13 cellular contexts compared by ENCODE assay signal in the genomic region with DNA sequence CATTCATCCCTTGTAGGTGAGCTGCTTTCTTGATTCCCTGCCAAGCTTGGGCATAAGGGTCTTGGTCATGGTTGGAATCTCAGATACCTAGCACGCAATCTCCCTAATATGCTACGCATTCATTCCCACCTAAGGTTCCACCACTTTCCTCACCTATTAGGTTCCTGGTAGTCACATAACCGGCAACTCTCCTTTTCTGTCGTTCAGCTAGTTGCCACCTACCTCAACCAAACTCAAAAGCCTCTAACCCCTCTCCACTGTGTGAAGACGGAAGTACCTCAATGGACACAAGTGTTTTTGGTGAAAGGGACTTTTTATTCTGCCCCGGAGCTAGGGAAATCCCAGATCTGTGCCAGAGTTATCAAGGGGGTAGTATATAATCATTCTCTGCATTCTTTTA. TPM values are rescaled to one million over a fixed set of nuclear protein-coding genes. Genes with fewer than 3 reads are reported as not detected.
DNase-seq lines count a peak whose midpoint lies in the region; ATAC-seq and TF ChIP-seq lines count a peak whose summit lies in the region.
"Had no signal": no experiment of that assay in that cellular context is flagged by ENCODE, and none has a peak within 500 bp of the region (broad histone marks: within the 10 kb centered on the region; RNA-seq: fewer than 3 reads in every experiment).

No MANE protein-coding gene starts in this region.

- DNase-seq in activated T-cell treated with anti-CD3 and anti-CD28 coated beads, Interleukin-2, amount 50 U/mL, for 72 hours: no peak
- DNase-seq in activated T-cell treated with anti-CD3 and anti-CD28 coated beads for 4 hours (no peak), left kidney (ENCODE audit: low read depth, low spot score) (peak; percentile 1), upper lobe of right lung (no peak), NCI-H774 (lab: John Stamatoyannopoulos, UW) (no peak), HEK293T (ENCODE audit: extremely low spot score) (no peak)
- no peak for DNase-seq in activated CD4-positive, alpha-beta memory T cell treated with anti-CD3 and anti-CD28 coated beads, Interleukin-2, amount 10 ng/mL, durations not matched to agents 7 days and 5 days
- DNase-seq: left ventricle myocardium inferior; NCI-H1048; SHP77 treated with DMSO at 0.1 percent for 48 hours; stimulated activated CD4-positive, alpha-beta T cell treated with anti-CD3 and anti-CD28 coated beads, Interleukin-4, amount 100 ng/mL, for 1 hour had no signal

- no peak overlapping the region for H3K4me3 ChIP-seq in upper lobe of right lung
- H3K4me3 ChIP-seq: HAP-1 had no signal

- H3K27me3 Mint-ChIP-seq in activated T-cell treated with anti-CD3 and anti-CD28 coated beads, Interleukin-2, amount 50 U/mL, for 72 hours (ENCODE audit: low read depth): no peaks in the 10 kb centered on the region
- H3K27me3 Mint-ChIP-seq in activated CD4-positive, alpha-beta memory T cell treated with anti-CD3 and anti-CD28 coated beads, Interleukin-2, amount 10 ng/mL, durations not matched to agents 7 days and 5 days: peaks cover 5% of the 10 kb centered on the region

- peak overlapping the region; percentile 100 for H3K27ac Mint-ChIP-seq in activated T-cell treated with anti-CD3 and anti-CD28 coated beads, Interleukin-2, amount 50 U/mL, for 72 hours
- peak overlapping the region; percentile 23 for H3K27ac Mint-ChIP-seq in activated CD4-positive, alpha-beta memory T cell treated with anti-CD3 and anti-CD28 coated beads, Interleukin-2, amount 10 ng/mL, durations not matched to agents 7 days and 5 days

- H3K4me1 Mint-ChIP-seq in activated T-cell treated with anti-CD3 and anti-CD28 coated beads, Interleukin-2, amount 50 U/mL, for 72 hours (ENCODE audit: low read depth): peaks cover 37% of the 10 kb centered on the region
- H3K4me1 Mint-ChIP-seq in activated CD4-positive, alpha-beta memory T cell treated with anti-CD3 and anti-CD28 coated beads, Interleukin-2, amount 10 ng/mL, durations not matched to agents 7 days and 5 days: peaks cover 37% of the 10 kb centered on the region

- TF ChIP-seq CTCF in upper lobe of right lung (IDR thresholded peaks at IDR 0.05): no peak

- H3K9me3 ChIP-seq in upper lobe of right lung: no peaks in the 10 kb centered on the region
- H3K9me3 ChIP-seq: HAP-1, left ventricle myocardium inferior had no signal

- intact Hi-C loops in upper lobe of right lung (cut with DNase I): no loop called here

- POLR2A ChIA-PET in activated CD4-positive, alpha-beta memory T cell treated with anti-CD3 and anti-CD28 coated beads, Interleukin-2, amount 10 ng/mL, durations not matched to agents 7 days and 5 days (lab: Charles Lee): interaction anchor here (2.9 to 3.5 kb wide), 3 partner anchors 83 to 175 kb away, joined by 24 to 48 read pairs (median 30); partner anchors contain the start of genes RAB21, THAP2, TMEM19 and ZFC3H1
- POLR2A ChIA-PET in HEK293T (lab: Yijun Ruan, JAX): no interaction called here

- no peak for ATAC-seq in activated T-cell treated with anti-CD3 and anti-CD28 coated beads, Interleukin-2, amount 50 U/mL, for 72 hours (replicated peaks in 1 of 2)
- ATAC-seq in upper lobe of right lung: no peak
- no peak for ATAC-seq in HG02588 (IDR thresholded peaks at IDR 0.05; ENCODE audit: unreplicated experiment)

- peaks cover 7 to 10% of the 10 kb centered on the region in 2 donors for H3K36me3 Mint-ChIP-seq in activated T-cell treated with anti-CD3 and anti-CD28 coated beads, Interleukin-2, amount 50 U/mL, for 72 hours (ENCODE audit: insufficient read depth in 2 of 2)
- peaks cover 14% of the 10 kb centered on the region for H3K36me3 Mint-ChIP-seq in activated CD4-positive, alpha-beta memory T cell treated with anti-CD3 and anti-CD28 coated beads, Interleukin-2, amount 10 ng/mL, durations not matched to agents 7 days and 5 days (ENCODE audit: low read depth)

- H3K27ac ChIP-seq in upper lobe of right lung: peak overlapping the region; percentile 97

- no peaks in the 10 kb centered on the region for H3K27me3 ChIP-seq in upper lobe of right lung

- H3K4me1 ChIP-seq in upper lobe of right lung: peaks cover 21% of the 10 kb centered on the region

- CTCF ChIA-PET in activated CD4-positive, alpha-beta memory T cell treated with anti-CD3 and anti-CD28 coated beads, Interleukin-2, amount 10 ng/mL, durations not matched to agents 7 days and 5 days (lab: Charles Lee): interaction anchor here (3.0 to 3.7 kb wide), 2 partner anchors 8 to 58 kb away, joined by 8 to 23 read pairs; no protein-coding TSS in a partner anchor
- CTCF ChIA-PET in HEK293T (lab: Yijun Ruan, JAX): interaction anchor here (1.4 kb wide), 1 partner anchor 8 kb away, joined by 4 read pairs; no protein-coding TSS in a partner anchor

- H3K9me3 Mint-ChIP-seq in activated T-cell treated with anti-CD3 and anti-CD28 coated beads, Interleukin-2, amount 50 U/mL, for 72 hours: no peaks in the 10 kb centered on the region
- H3K9me3 Mint-ChIP-seq in activated CD4-positive, alpha-beta memory T cell treated with anti-CD3 and anti-CD28 coated beads, Interleukin-2, amount 10 ng/mL, durations not matched to agents 7 days and 5 days: no peaks in the 10 kb centered on the region

- peak overlapping the region; percentile 95 to 100 for H3K4me3 Mint-ChIP-seq in activated T-cell treated with anti-CD3 and anti-CD28 coated beads, Interleukin-2, amount 50 U/mL, for 72 hours
- peak overlapping the region; percentile 1 for H3K4me3 Mint-ChIP-seq in activated CD4-positive, alpha-beta memory T cell treated with anti-CD3 and anti-CD28 coated beads, Interleukin-2, amount 10 ng/mL, durations not matched to agents 7 days and 5 days

- H3K36me3 ChIP-seq in upper lobe of right lung: no peaks in the 10 kb centered on the region
- H3K36me3 ChIP-seq: HAP-1, left ventricle myocardium inferior had no signal

TF ChIP-seq in HEK293T, 16 proteins besides CTCF, POLR2A, EP300 and RAD21:
- no peak for TF ChIP-seq L3MBTL2 (conservative IDR thresholded peaks at IDR 0.05)
TF ChIP-seq in HEK293T: peak in this region for 0.

RNA-seq across cellular contexts. Expression of gene TBC1D15, which starts 1.3 kb away (rescaled TPM):
- 10 to 100 TPM; 78.5 to 81.2 TPM for total RNA-seq in activated T-cell treated with anti-CD3 and anti-CD28 coated beads, Interleukin-2, amount 50 U/mL, for 72 hours
- 10 to 100 TPM; 60.6 to 67.3 TPM for total RNA-seq in activated CD4-positive, alpha-beta memory T cell treated with anti-CD3 and anti-CD28 coated beads, Interleukin-2, amount 10 ng/mL, durations not matched to agents 7 days and 5 days
- total RNA-seq in upper lobe of right lung: 67.1 TPM
